In the genomic region with DNA sequence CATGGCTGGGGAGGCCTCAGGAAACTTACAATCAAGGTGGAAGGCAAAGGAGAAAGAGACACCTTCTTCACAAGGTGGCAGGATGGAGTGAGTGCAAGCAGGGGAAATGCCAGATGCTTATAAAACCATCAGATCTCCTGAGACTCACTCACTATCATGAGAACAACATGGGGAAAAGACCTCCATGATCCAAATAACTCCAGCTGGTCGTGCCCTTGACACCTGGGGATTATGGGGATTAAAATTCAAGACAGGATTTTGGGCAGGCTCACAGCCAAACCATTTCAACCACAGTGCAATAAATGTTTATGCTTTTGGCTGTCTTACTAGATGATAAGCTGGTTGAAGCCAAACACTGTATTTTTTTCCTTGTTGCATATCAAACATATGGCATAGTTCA, we compare ENCODE assay signal across 21 cellular contexts.
"Had no signal": no experiment of that assay in that cellular context is flagged by ENCODE, and none has a peak within 500 bp of the region (broad histone marks: within the 10 kb centered on the region; RNA-seq: fewer than 3 reads in every experiment).

No MANE protein-coding gene starts in this region.

- H3K27me3 ChIP-seq: brain microvascular endothelial cell, cardiac muscle cell had no signal

- H3K27ac ChIP-seq: brain microvascular endothelial cell, cardiac muscle cell had no signal

- H3K36me3 ChIP-seq: brain microvascular endothelial cell, cardiac muscle cell had no signal

- H3K4me3 ChIP-seq: cardiac muscle cell had no signal

- ATAC-seq: activated naive CD4-positive, alpha-beta T cell treated with anti-CD3 and anti-CD28 coated beads, Interleukin-2, amount 50 U/mL, for 72 hours; activated T-cell treated with anti-CD3 and anti-CD28 coated beads, Interleukin-2, amount 50 U/mL, for 4 hours; T-helper 17 cell had no signal

- DNase-seq: activated B cell treated with CpG ODN at 0.5 μM for 24 hours; activated CD4-positive, alpha-beta memory T cell treated with anti-CD3 and anti-CD28 coated beads for 36 hours; activated CD4-positive, alpha-beta T cell treated with anti-CD3 and anti-CD28 coated beads, Interleukin-2, amount 10 ng/mL, durations not matched to agents 7 days and 5 days; activated CD8-positive, alpha-beta memory T cell treated with anti-CD3 and anti-CD28 coated beads for 24 hours; activated effector memory CD4-positive, alpha-beta T cell treated with anti-CD3 and anti-CD28 coated beads, Interleukin-2, amount 50 U/mL, for 16 hours; activated naive CD4-positive, alpha-beta T cell treated with Interleukin-2 at 50 U/mL for 16 hours; activated T-cell treated with anti-CD3 and anti-CD28 coated beads, Interleukin-2, amount 50 U/mL, for 4 hours; brain microvascular endothelial cell; KG1; NCI-H1048; NCI-H146; NCI-H187 treated with DMSO at 0.1 percent for 48 hours; NCI-H2081 treated with DMSO at 0.1 percent for 48 hours; NCI-H446; NCI-H526; NCI-H774; SHP77; T-helper 17 cell; T-helper 9 cell had no signal
